ENCODE assay signal across 25 cellular contexts in the genomic region with DNA sequence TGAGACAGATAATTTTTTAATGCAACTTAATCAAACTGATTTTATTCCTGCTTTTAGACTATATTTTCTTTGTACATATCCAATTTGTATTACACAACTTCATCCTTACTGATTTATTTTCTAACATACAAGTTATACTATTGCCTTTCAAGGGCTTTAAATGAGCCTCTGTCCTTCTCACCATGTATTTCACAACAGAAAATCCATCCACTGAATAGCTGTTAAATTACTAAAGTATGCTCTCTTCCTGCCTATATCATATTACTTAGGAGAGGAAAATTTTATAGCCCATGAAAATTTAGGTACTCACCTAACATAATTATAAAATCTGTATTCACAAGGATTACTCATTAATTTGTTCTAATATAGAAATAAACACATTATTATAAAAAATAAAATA.
"Had no signal": no experiment of that assay in that cellular context is flagged by ENCODE, and none has a peak within 500 bp of the region (broad histone marks: within the 10 kb centered on the region; RNA-seq: fewer than 3 reads in every experiment).

No MANE protein-coding gene starts in this region.

- H3K27me3 ChIP-seq: cardiac muscle cell, hepatocyte, left lung, sigmoid colon, spleen had no signal

- H3K4me1 ChIP-seq: left lung, spleen had no signal

- H3K4me1 Mint-ChIP-seq: activated CD4-positive, alpha-beta memory T cell treated with anti-CD3 and anti-CD28 coated beads, Interleukin-2, amount 10 ng/mL, durations not matched to agents 7 days and 5 days; activated CD4-positive, alpha-beta T cell treated with anti-CD3 and anti-CD28 coated beads, Interleukin-2, amount 10 ng/mL, durations not matched to agents 24 days and 14 days; activated naive CD8-positive, alpha-beta T cell treated with anti-CD3 and anti-CD28 coated beads, Interleukin-2, amount 10 ng/mL, durations not matched to agents 7 days and 5 days; immature natural killer cell; naive thymus-derived CD4-positive, alpha-beta T cell; neural crest cell had no signal

- H3K27ac ChIP-seq: cardiac muscle cell, epithelial cell of prostate, hepatocyte, left lung, sigmoid colon, spleen, thoracic aorta, VCaP had no signal

- H3K9me3 Mint-ChIP-seq: activated naive CD4-positive, alpha-beta T cell treated with anti-CD3 and anti-CD28 coated beads for 36 hours; activated naive CD8-positive, alpha-beta T cell treated with anti-CD3 and anti-CD28 coated beads, Interleukin-2, amount 10 ng/mL, durations not matched to agents 7 days and 5 days; activated T-cell treated with anti-CD3 and anti-CD28 coated beads, Interleukin-2, amount 50 U/mL, for 72 hours had no signal

- DNase-seq: activated CD4-positive, alpha-beta memory T cell treated with anti-CD3 and anti-CD28 coated beads, Interleukin-2, amount 10 ng/mL, durations not matched to agents 7 days and 5 days; activated CD4-positive, alpha-beta T cell treated with anti-CD3 and anti-CD28 coated beads, Interleukin-2, amount 10 ng/mL, durations not matched to agents 24 days and 14 days; activated effector memory CD4-positive, alpha-beta T cell treated with Interleukin-2 at 50 U/mL for 16 hours; activated naive CD4-positive, alpha-beta T cell treated with anti-CD3 and anti-CD28 coated beads for 36 hours; activated naive CD8-positive, alpha-beta T cell treated with anti-CD3 and anti-CD28 coated beads, Interleukin-2, amount 10 ng/mL, durations not matched to agents 7 days and 5 days; activated T-cell treated with anti-CD3 and anti-CD28 coated beads, Interleukin-2, amount 50 U/mL, for 72 hours; glutamatergic neuron; immature natural killer cell; kidney glomerular epithelial cell; left lung; naive thymus-derived CD4-positive, alpha-beta T cell; posterior cingulate gyrus; sigmoid colon; spleen; stimulated activated CD4-positive, alpha-beta T cell treated with anti-CD3 and anti-CD28 coated beads, Interleukin-4, amount 100 ng/mL, for 1 hour; stimulated activated naive CD4-positive, alpha-beta T cell had no signal

- H3K36me3 ChIP-seq: cardiac muscle cell, left lung, sigmoid colon, spleen, thoracic aorta had no signal

- H3K4me3 ChIP-seq: cardiac muscle cell, hepatocyte, left lung, lung, sigmoid colon, spleen, thoracic aorta had no signal

- H3K9me3 ChIP-seq: left lung, sigmoid colon, spleen, thoracic aorta had no signal

- ATAC-seq: activated CD4-positive, CD25-positive, alpha-beta regulatory T cell treated with anti-CD3 and anti-CD28 coated beads, Interleukin-2, amount 50 U/mL, for 24 hours; activated T-cell treated with anti-CD3 and anti-CD28 coated beads, Interleukin-2, amount 50 U/mL, for 72 hours; left lung; naive thymus-derived CD4-positive, alpha-beta T cell had no signal

- H3K27me3 Mint-ChIP-seq: activated CD4-positive, alpha-beta memory T cell treated with anti-CD3 and anti-CD28 coated beads, Interleukin-2, amount 10 ng/mL, durations not matched to agents 7 days and 5 days; activated CD4-positive, alpha-beta T cell treated with anti-CD3 and anti-CD28 coated beads, Interleukin-2, amount 10 ng/mL, durations not matched to agents 24 days and 14 days; activated naive CD8-positive, alpha-beta T cell treated with anti-CD3 and anti-CD28 coated beads, Interleukin-2, amount 10 ng/mL, durations not matched to agents 7 days and 5 days; type B pancreatic cell had no signal

- H3K36me3 Mint-ChIP-seq: activated naive CD8-positive, alpha-beta T cell treated with anti-CD3 and anti-CD28 coated beads, Interleukin-2, amount 10 ng/mL, durations not matched to agents 7 days and 5 days; immature natural killer cell; naive thymus-derived CD4-positive, alpha-beta T cell; type B pancreatic cell had no signal

- H3K27ac Mint-ChIP-seq: activated CD4-positive, alpha-beta memory T cell treated with anti-CD3 and anti-CD28 coated beads, Interleukin-2, amount 10 ng/mL, durations not matched to agents 7 days and 5 days; activated CD4-positive, alpha-beta T cell treated with anti-CD3 and anti-CD28 coated beads, Interleukin-2, amount 10 ng/mL, durations not matched to agents 24 days and 14 days; activated naive CD4-positive, alpha-beta T cell treated with anti-CD3 and anti-CD28 coated beads for 36 hours; activated naive CD8-positive, alpha-beta T cell treated with anti-CD3 and anti-CD28 coated beads, Interleukin-2, amount 10 ng/mL, durations not matched to agents 7 days and 5 days; activated T-cell treated with anti-CD3 and anti-CD28 coated beads, Interleukin-2, amount 50 U/mL, for 72 hours; immature natural killer cell; naive thymus-derived CD4-positive, alpha-beta T cell; type B pancreatic cell had no signal

- H3K4me3 Mint-ChIP-seq: activated CD4-positive, alpha-beta memory T cell treated with anti-CD3 and anti-CD28 coated beads, Interleukin-2, amount 10 ng/mL, durations not matched to agents 7 days and 5 days; activated CD4-positive, alpha-beta T cell treated with anti-CD3 and anti-CD28 coated beads, Interleukin-2, amount 10 ng/mL, durations not matched to agents 24 days and 14 days; activated naive CD4-positive, alpha-beta T cell treated with anti-CD3 and anti-CD28 coated beads for 36 hours; activated naive CD8-positive, alpha-beta T cell treated with anti-CD3 and anti-CD28 coated beads, Interleukin-2, amount 10 ng/mL, durations not matched to agents 7 days and 5 days; activated T-cell treated with anti-CD3 and anti-CD28 coated beads, Interleukin-2, amount 50 U/mL, for 72 hours; immature natural killer cell; naive thymus-derived CD4-positive, alpha-beta T cell; neural crest cell; type B pancreatic cell had no signal
